20 cellular contexts compared by ENCODE assay signal in the genomic region with DNA sequence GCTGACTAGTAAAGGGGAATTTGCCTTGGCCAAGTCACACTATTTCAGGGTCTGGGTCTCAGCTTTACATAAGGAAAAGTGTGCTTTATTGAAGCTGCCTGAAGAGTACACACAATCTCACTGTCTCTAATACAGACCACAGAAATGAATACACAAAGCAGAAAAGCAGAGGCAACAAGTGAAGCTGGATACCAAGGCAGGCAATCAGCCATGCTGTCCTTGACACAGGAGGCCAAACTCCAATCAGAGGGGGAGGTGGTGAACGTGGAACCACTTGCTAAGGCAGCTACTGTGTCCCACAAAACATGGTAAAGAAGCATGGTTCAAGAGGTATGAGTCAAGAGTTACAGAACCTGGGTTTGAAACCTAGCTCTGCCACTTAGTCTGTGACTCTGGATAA. TPM values are rescaled to one million over a fixed set of nuclear protein-coding genes. Genes with fewer than 3 reads are reported as not detected.
DNase-seq lines count a peak whose midpoint lies in the region; ATAC-seq, FAIRE-seq and TF ChIP-seq lines count a peak whose summit lies in the region.
"Had no signal": no experiment of that assay in that cellular context is flagged by ENCODE, and none has a peak within 500 bp of the region (broad histone marks: within the 10 kb centered on the region; RNA-seq: fewer than 3 reads in every experiment).

No MANE protein-coding gene starts in this region.

- ATAC-seq in T-cell (replicated peaks in 1 of 4) (no peak), K562 (no peak), GM19035 (IDR thresholded peaks at IDR 0.05; ENCODE audit: unreplicated experiment) (no peak), left cardiac atrium (no peak)

- H4K20me1 ChIP-seq in K562 (replicated peaks; ENCODE audit: control insufficient read depth, insufficient read depth, low read length) = no peaks in the 10 kb centered on the region

- BruUV-seq in K562 (replicated peaks; lab: Mats Ljungman, UMichigan) = no TSS peak

- H3K9ac ChIP-seq in K562 (ENCODE audit: insufficient read depth in 1 of 2, low read depth in 2 of 2, low read length in 2 of 2) = peak overlapping the region in 1 of 2 experiments; percentile 31; a peak in 1 of 4 replicates

- TF ChIP-seq CTCF in K562 (IDR thresholded peaks at IDR 0.05 in 2 of 3, conservative IDR thresholded peaks at IDR 0.05 in 1 of 3; ENCODE audit: insufficient read depth in 2 of 3, low read depth in 1 of 3, low read length in 3 of 3) (no peak), ovary (IDR thresholded peaks at IDR 0.05) (no peak)

- no peaks in the 10 kb centered on the region for H3K27me3 ChIP-seq in K562 (ENCODE audit: control insufficient read depth in 2 of 2, insufficient read depth in 2 of 2, low read length in 2 of 2)
- no peaks in the 10 kb centered on the region for H3K27me3 ChIP-seq in ovary

- no peaks in the 10 kb centered on the region for H3K79me2 ChIP-seq in K562 (ENCODE audit: control insufficient read depth, insufficient read depth, low read length)

- TF ChIP-seq RAD21 in K562 (CRISPR knock-in tag; conservative IDR thresholded peaks at IDR 0.05 in 1 of 2, IDR thresholded peaks at IDR 0.05 in 1 of 2) = no peak

- peak overlapping the region; percentile 89 for H3K27ac Mint-ChIP-seq in activated CD4-positive, alpha-beta memory T cell treated with anti-CD3 and anti-CD28 coated beads for 36 hours
- no peak overlapping the region for H3K27ac Mint-ChIP-seq in activated CD4-positive, alpha-beta memory T cell treated with anti-CD3 and anti-CD28 coated beads, Interleukin-2, amount 10 ng/mL, durations not matched to agents 7 days and 5 days
- H3K27ac Mint-ChIP-seq in T-cell = peak overlapping the region; percentile 0 to 67

- peaks cover 48 to 56% of the 10 kb centered on the region in 2 experiments for H3K4me1 ChIP-seq in K562 (replicated peaks in 1 of 2; ENCODE audit: control insufficient read depth in 2 of 2, insufficient read depth in 2 of 2, low read length in 2 of 2)
- H3K4me1 ChIP-seq in ovary (ENCODE audit: insufficient read depth) = no peaks in the 10 kb centered on the region

- CTCF ChIA-PET in activated CD4-positive, alpha-beta memory T cell treated with anti-CD3 and anti-CD28 coated beads for 36 hours (lab: Charles Lee) = interaction anchor here (0.8 to 4.8 kb wide), 7 partner anchors 9 to 82 kb away, joined by 3 to 21 read pairs (median 4); partner anchors contain the start of genes BYSL and MED20
- CTCF ChIA-PET in activated CD4-positive, alpha-beta memory T cell treated with anti-CD3 and anti-CD28 coated beads, Interleukin-2, amount 10 ng/mL, durations not matched to agents 7 days and 5 days (lab: Charles Lee) = interaction anchor here (0.8 to 2.3 kb wide), 3 partner anchors 25 to 80 kb away, joined by 4 to 8 read pairs (median 4); partner anchors contain the start of genes BYSL and MED20
- CTCF ChIA-PET in T-cell (lab: Charles Lee) (interaction anchor here (0.5 to 1.1 kb wide), 3 partner anchors 24 to 71 kb away, joined by 3 to 4 read pairs (median 3); no protein-coding TSS in a partner anchor), K562 (lab: Yijun Ruan, JAX; ENCODE audit: low intra/inter-chr PET ratio) (no interaction called here)

- intact Hi-C loops in activated CD4-positive, alpha-beta memory T cell treated with anti-CD3 and anti-CD28 coated beads for 36 hours (cut with micrococcal nuclease) = no loop called here
- intact Hi-C loops in K562 (cut with micrococcal nuclease) = no loop called here
- intact Hi-C loops in ovary (cut with DNase I) = no loop called here
- intact Hi-C loops in left cardiac atrium (cut with DNase I) = no loop called here

- FAIRE-seq in K562 (lab: Jason Lieb, UNC) = no peak
- FAIRE-seq: A204.1 had no signal

- H3K27me3 Mint-ChIP-seq in activated CD4-positive, alpha-beta memory T cell treated with anti-CD3 and anti-CD28 coated beads for 36 hours = no peaks in the 10 kb centered on the region
- H3K27me3 Mint-ChIP-seq in activated CD4-positive, alpha-beta memory T cell treated with anti-CD3 and anti-CD28 coated beads, Interleukin-2, amount 10 ng/mL, durations not matched to agents 7 days and 5 days = no peaks in the 10 kb centered on the region
- no peaks in the 10 kb centered on the region for H3K27me3 Mint-ChIP-seq in T-cell

- H3K27ac ChIP-seq in K562 (ENCODE audit: extremely low read depth, low read depth, low read length) = peak overlapping the region; percentile 48
- no peak overlapping the region for H3K27ac ChIP-seq in ovary
- H3K27ac ChIP-seq: C4-2B had no signal

- peak overlapping the region; percentile 24 for H2AFZ ChIP-seq in K562 (ENCODE audit: low read depth, low read length)

- H3K4me3 ChIP-seq in K562 (no peak overlapping the region), ovary (no peak overlapping the region)

- no peaks in the 10 kb centered on the region for H3K36me3 ChIP-seq in K562 (ENCODE audit: control insufficient read depth, insufficient read depth, low read length)
- no peaks in the 10 kb centered on the region for H3K36me3 ChIP-seq in ovary

- no peaks in the 10 kb centered on the region for H3K9me1 ChIP-seq in K562 (ENCODE audit: control insufficient read depth, insufficient read depth, low read length)

- H3K36me3 Mint-ChIP-seq in activated CD4-positive, alpha-beta memory T cell treated with anti-CD3 and anti-CD28 coated beads for 36 hours = peaks cover 23% of the 10 kb centered on the region
- H3K36me3 Mint-ChIP-seq in activated CD4-positive, alpha-beta memory T cell treated with anti-CD3 and anti-CD28 coated beads, Interleukin-2, amount 10 ng/mL, durations not matched to agents 7 days and 5 days (ENCODE audit: low read depth) = peaks cover 23% of the 10 kb centered on the region
- H3K36me3 Mint-ChIP-seq in T-cell = peaks cover 30% of the 10 kb centered on the region

- WGBS in K562 (ENCODE audit: insufficient coverage, low coverage, missing lambda C conversion rate) = 15% methylated on average over 1 of the region's 1 CpG
- 10 to 33% (median 14%) methylated on average over 1 of the region's 1 CpG for WGBS in ovary, 3 donors

- TF ChIP-seq EP300 in K562 (IDR thresholded peaks at IDR 0.05; ENCODE audit: low read length) (no peak), ovary (IDR thresholded peaks at IDR 0.05) (no peak)

- no peak overlapping the region for H3K4me2 ChIP-seq in K562 (ENCODE audit: insufficient read depth, low read length)

- TF ChIP-seq POLR2A in K562 (conservative IDR thresholded peaks at IDR 0.05) (no peak), ovary (IDR thresholded peaks at IDR 0.05) (no peak)

- no peak overlapping the region for H3K4me3 Mint-ChIP-seq in activated CD4-positive, alpha-beta memory T cell treated with anti-CD3 and anti-CD28 coated beads for 36 hours
- H3K4me3 Mint-ChIP-seq in activated CD4-positive, alpha-beta memory T cell treated with anti-CD3 and anti-CD28 coated beads, Interleukin-2, amount 10 ng/mL, durations not matched to agents 7 days and 5 days = no peak overlapping the region
- peak overlapping the region in 1 of 3 donors; percentile 35 for H3K4me3 Mint-ChIP-seq in T-cell
- H3K4me3 Mint-ChIP-seq: T-helper 2 cell treated with Interferon-gamma antibody and Interleukin-4, amounts not matched to agents 5 μg/mL and 100 μg/mL, for 36 hours had no signal

- H3K4me1 Mint-ChIP-seq in activated CD4-positive, alpha-beta memory T cell treated with anti-CD3 and anti-CD28 coated beads for 36 hours (ENCODE audit: low read depth) = peaks cover 83% of the 10 kb centered on the region
- H3K4me1 Mint-ChIP-seq in activated CD4-positive, alpha-beta memory T cell treated with anti-CD3 and anti-CD28 coated beads, Interleukin-2, amount 10 ng/mL, durations not matched to agents 7 days and 5 days = peaks cover 62% of the 10 kb centered on the region
- peaks cover 81 to 91% (median 90%) of the 10 kb centered on the region in 3 donors for H3K4me1 Mint-ChIP-seq in T-cell

- H3K9me3 ChIP-seq in K562 (replicated peaks; ENCODE audit: control insufficient read depth, insufficient read depth, low read depth, low read length) (no peaks in the 10 kb centered on the region), ovary (no peaks in the 10 kb centered on the region)

- in situ Hi-C loops in K562 (cut with MboI) = no loop called here

- DNase-seq in activated CD4-positive, alpha-beta memory T cell treated with anti-CD3 and anti-CD28 coated beads for 36 hours = peak; percentile 46
- DNase-seq in activated CD4-positive, alpha-beta memory T cell treated with anti-CD3 and anti-CD28 coated beads, Interleukin-2, amount 10 ng/mL, durations not matched to agents 7 days and 5 days = no peak
- DNase-seq in T-cell (no peak), K562 (ENCODE audit: extremely low read depth in 1 of 4, low spot score in 3 of 4) (no peak), ovary (no peak), left cardiac atrium (no peak)
- peak; percentile 37 for DNase-seq in stimulated activated CD8-positive, alpha-beta memory T cell treated with anti-CD3 and anti-CD28 coated beads, Interleukin-4, amount 100 ng/mL, for 48 hours
- DNase-seq: activated CD4-positive, CD25-positive, alpha-beta regulatory T cell; anterior cingulate cortex; central memory CD4-positive, alpha-beta T cell; DMS53; effector CD8-positive, alpha-beta T cell; glutamatergic neuron; NCI-H1417 treated with DMSO at 0.1 percent for 48 hours; NCI-H82; stimulated activated CD4-positive, alpha-beta T cell treated with anti-CD3 and anti-CD28 coated beads, Interleukin-4, amount 100 ng/mL, for 4 hours had no signal

- H3K9me3 Mint-ChIP-seq in activated CD4-positive, alpha-beta memory T cell treated with anti-CD3 and anti-CD28 coated beads for 36 hours = peaks cover 9% of the 10 kb centered on the region
- H3K9me3 Mint-ChIP-seq in activated CD4-positive, alpha-beta memory T cell treated with anti-CD3 and anti-CD28 coated beads, Interleukin-2, amount 10 ng/mL, durations not matched to agents 7 days and 5 days = peaks cover 4% of the 10 kb centered on the region
- H3K9me3 Mint-ChIP-seq in T-cell = no peaks in the 10 kb centered on the region

- POLR2A ChIA-PET in activated CD4-positive, alpha-beta memory T cell treated with anti-CD3 and anti-CD28 coated beads for 36 hours (lab: Charles Lee) = interaction anchor here (0.9 to 2.3 kb wide), 5 partner anchors 13 to 78 kb away, joined by 3 to 11 read pairs (median 5); no protein-coding TSS in a partner anchor
- POLR2A ChIA-PET in activated CD4-positive, alpha-beta memory T cell treated with anti-CD3 and anti-CD28 coated beads, Interleukin-2, amount 10 ng/mL, durations not matched to agents 7 days and 5 days (lab: Charles Lee) = interaction anchor here (0.7 to 2.1 kb wide), 8 partner anchors 13 to 125 kb away, joined by 3 to 5 read pairs (median 4); partner anchors contain the start of genes BYSL and MED20
- POLR2A ChIA-PET in T-cell (lab: Charles Lee) (interaction anchor here in 1 of 2 donors (0.6 kb wide), 1 partner anchor 21 kb away, joined by 3 read pairs; no protein-coding TSS in a partner anchor), K562 (lab: Yijun Ruan, JAX) (interaction anchor here (1.1 to 1.4 kb wide), 4 partner anchors 10 to 65 kb away, joined by 3 to 7 read pairs (median 3); no protein-coding TSS in a partner anchor)

RNA-seq across cellular contexts. Expression of gene CCND3, which starts 21.8 kb away (rescaled TPM):
- total RNA-seq in activated CD4-positive, alpha-beta memory T cell treated with anti-CD3 and anti-CD28 coated beads for 36 hours = 100 to 1,000 TPM; 570 to 573 TPM
- total RNA-seq in activated CD4-positive, alpha-beta memory T cell treated with anti-CD3 and anti-CD28 coated beads, Interleukin-2, amount 10 ng/mL, durations not matched to agents 7 days and 5 days = 100 to 1,000 TPM; 456 to 464 TPM
- total RNA-seq in T-cell = 100 to 1,000 TPM; 265 to 532 (median 284) TPM
- 88.0 and 191 TPM in 2 replicates for total RNA-seq in K562 (2011; cell fraction: chromatin; rRNA removed; ENCODE audit: low replicate concordance)
- 181 and 188 TPM in 2 replicates for total RNA-seq in K562 (2011; cell fraction: nucleolus; rRNA removed)
- 138 and 178 TPM in 2 replicates for total RNA-seq in K562 (2011; cell fraction: nucleoplasm; rRNA removed)
- total RNA-seq in K562 (2014; rRNA removed) = 112 and 148 TPM in 2 replicates
- 57.5 and 65.7 TPM in 2 replicates for total RNA-seq in K562 (2014; rRNA removed; fragmentation: Illumina TruSeq; extraction: Trizol)
- total RNA-seq in K562 (2015; rRNA removed; fragmentation: Illumina TruSeq; extraction: Trizol) = 75.3 and 75.4 TPM in 2 replicates
- total RNA-seq in K562 (2021) = 196 and 204 TPM in 2 replicates
- 97.4 and 119 TPM in 2 replicates for polyA plus RNA-seq in K562 (2011; rRNA removed)
- 157 and 318 TPM in 2 replicates for polyA plus RNA-seq in K562 (2011; cell fraction: cytosol; rRNA removed)
- polyA plus RNA-seq in K562 (2011; cell fraction: nucleus; rRNA removed) = 168 and 256 TPM in 2 replicates
- polyA plus RNA-seq in K562 (2012) = 157 and 244 TPM in 2 replicates
- 111 and 139 TPM in 2 replicates for polyA plus RNA-seq in K562 (2014; fragmentation: Illumina TruSeq; extraction: Trizol)
- 10 to 100 TPM; 21.5 to 24.7 TPM for polyA plus RNA-seq in K562 (2014; fragmentation: Nextera tagmentation; extraction: Ambion mirVana)
- polyA plus RNA-seq in K562 (2014; rRNA removed) = 124 and 127 TPM in 2 replicates
- polyA minus RNA-seq in K562 (2011; rRNA and poly(A)+ RNA removed) = 47.7 and 77.9 TPM in 2 replicates
- 109 and 120 TPM in 2 replicates for polyA minus RNA-seq in K562 (2011; cell fraction: cytosol; rRNA and poly(A)+ RNA removed)
- 103 and 115 TPM in 2 replicates for polyA minus RNA-seq in K562 (2011; cell fraction: nucleus; rRNA and poly(A)+ RNA removed)
- total RNA-seq in ovary = 100 to 1,000 TPM in 1 of 7 donors, 10 to 100 TPM in 6; 22.7 to 217 (median 58.4) TPM
- polyA plus RNA-seq in ovary = 10 to 100 TPM; 23.9 to 52.8 TPM
- total RNA-seq in left cardiac atrium = 10 to 100 TPM; 60.1 to 62.4 TPM

RNA-seq across cellular contexts. Expression of gene BYSL, which starts 42.1 kb away (rescaled TPM):
- 10 to 100 TPM; 46.6 to 51.0 TPM for total RNA-seq in activated CD4-positive, alpha-beta memory T cell treated with anti-CD3 and anti-CD28 coated beads for 36 hours
- 10 to 100 TPM; 23.9 to 24.8 TPM for total RNA-seq in activated CD4-positive, alpha-beta memory T cell treated with anti-CD3 and anti-CD28 coated beads, Interleukin-2, amount 10 ng/mL, durations not matched to agents 7 days and 5 days
- 10 to 100 TPM in 3 of 5 donors, 1 to 10 TPM in 2; 3.5 to 20.5 (median 15.0) TPM for total RNA-seq in T-cell
- total RNA-seq in K562 (2011; cell fraction: chromatin; rRNA removed; ENCODE audit: low replicate concordance) = 24.3 and 66.7 TPM in 2 replicates
- 56.6 and 60.5 TPM in 2 replicates for total RNA-seq in K562 (2011; cell fraction: nucleolus; rRNA removed)
- 38.7 and 41.2 TPM in 2 replicates for total RNA-seq in K562 (2011; cell fraction: nucleoplasm; rRNA removed)
- 53.4 and 65.4 TPM in 2 replicates for total RNA-seq in K562 (2014; rRNA removed)
- 28.9 and 36.2 TPM in 2 replicates for total RNA-seq in K562 (2014; rRNA removed; fragmentation: Illumina TruSeq; extraction: Trizol)
- total RNA-seq in K562 (2015; rRNA removed; fragmentation: Illumina TruSeq; extraction: Trizol) = 49.1 and 52.1 TPM in 2 replicates
- total RNA-seq in K562 (2021) = 90.6 and 92.3 TPM in 2 replicates
- polyA plus RNA-seq in K562 (2011; rRNA removed) = 70.0 and 70.2 TPM in 2 replicates
- polyA plus RNA-seq in K562 (2011; cell fraction: cytosol; rRNA removed) = 57.8 and 85.0 TPM in 2 replicates
- polyA plus RNA-seq in K562 (2011; cell fraction: nucleus; rRNA removed) = 67.9 and 100 TPM in 2 replicates
- polyA plus RNA-seq in K562 (2012) = 45.5 and 56.6 TPM in 2 replicates
- polyA plus RNA-seq in K562 (2014; fragmentation: Illumina TruSeq; extraction: Trizol) = 67.7 and 73.2 TPM in 2 replicates
- 10 to 100 TPM; 22.2 to 25.8 TPM for polyA plus RNA-seq in K562 (2014; fragmentation: Nextera tagmentation; extraction: Ambion mirVana)
- 68.2 and 90.7 TPM in 2 replicates for polyA plus RNA-seq in K562 (2014; rRNA removed)
- 38.0 and 44.7 TPM in 2 replicates for polyA minus RNA-seq in K562 (2011; rRNA and poly(A)+ RNA removed)
- polyA minus RNA-seq in K562 (2011; cell fraction: cytosol; rRNA and poly(A)+ RNA removed) = 42.5 and 53.4 TPM in 2 replicates
- 30.7 and 40.4 TPM in 2 replicates for polyA minus RNA-seq in K562 (2011; cell fraction: nucleus; rRNA and poly(A)+ RNA removed)
- 10 to 100 TPM in 5 of 7 donors, 1 to 10 TPM in 2; 4.8 to 29.2 (median 14.8) TPM for total RNA-seq in ovary
- 1 to 10 TPM; 8.5 TPM for polyA plus RNA-seq in ovary
- total RNA-seq in left cardiac atrium = 10 to 100 TPM in 1 of 2 donors, 1 to 10 TPM in 1; 8.7 to 16.5 TPM

RNA-seq across cellular contexts. Expression of gene MED20, which starts 42.4 kb away (rescaled TPM):
- 10 to 100 TPM; 18.2 to 18.3 TPM for total RNA-seq in activated CD4-positive, alpha-beta memory T cell treated with anti-CD3 and anti-CD28 coated beads for 36 hours
- 10 to 100 TPM; 21.4 to 21.9 TPM for total RNA-seq in activated CD4-positive, alpha-beta memory T cell treated with anti-CD3 and anti-CD28 coated beads, Interleukin-2, amount 10 ng/mL, durations not matched to agents 7 days and 5 days
- total RNA-seq in T-cell (10 to 100 TPM in 3 of 5 donors, 1 to 10 TPM in 2; 5.4 to 12.1 (median 11.1) TPM), K562 (2014; rRNA removed) (27.3 and 33.6 TPM in 2 replicates), K562 (2014; rRNA removed; fragmentation: Illumina TruSeq; extraction: Trizol) (44.6 and 45.7 TPM in 2 replicates), K562 (2015; rRNA removed; fragmentation: Illumina TruSeq; extraction: Trizol) (36.7 and 38.1 TPM in 2 replicates), K562 (2021) (46.0 and 46.5 TPM in 2 replicates), ovary (10 to 100 TPM in 5 of 7 donors, 1 to 10 TPM in 2; 8.4 to 20.0 (median 13.1) TPM), left cardiac atrium (10 to 100 TPM; 14.8 to 15.7 TPM)
- total RNA-seq in K562 (2011; cell fraction: chromatin; rRNA removed; ENCODE audit: low replicate concordance) = 55.3 and 68.5 TPM in 2 replicates
- total RNA-seq in K562 (2011; cell fraction: nucleolus; rRNA removed) = 42.0 and 46.7 TPM in 2 replicates
- 54.3 and 70.6 TPM in 2 replicates for total RNA-seq in K562 (2011; cell fraction: nucleoplasm; rRNA removed)
- polyA plus RNA-seq in K562 (2011; rRNA removed) (57.6 and 60.0 TPM in 2 replicates), K562 (2014; fragmentation: Illumina TruSeq; extraction: Trizol) (48.8 and 58.2 TPM in 2 replicates), K562 (2014; fragmentation: Nextera tagmentation; extraction: Ambion mirVana) (10 to 100 TPM; 63.8 to 80.9 TPM), K562 (2014; rRNA removed) (30.4 and 32.1 TPM in 2 replicates), ovary (10 to 100 TPM in 1 of 2 donors, 1 to 10 TPM in 1; 7.2 to 15.1 TPM)
- polyA plus RNA-seq in K562 (2011; cell fraction: cytosol; rRNA removed) = 61.5 and 69.9 TPM in 2 replicates
- 37.6 and 39.3 TPM in 2 replicates for polyA plus RNA-seq in K562 (2011; cell fraction: nucleus; rRNA removed)
- polyA plus RNA-seq in K562 (2012) = 30.2 and 30.4 TPM in 2 replicates
- 55.4 and 62.0 TPM in 2 replicates for polyA minus RNA-seq in K562 (2011; rRNA and poly(A)+ RNA removed)
- polyA minus RNA-seq in K562 (2011; cell fraction: cytosol; rRNA and poly(A)+ RNA removed) = 21.7 and 24.6 TPM in 2 replicates
- polyA minus RNA-seq in K562 (2011; cell fraction: nucleus; rRNA and poly(A)+ RNA removed) = 16.6 and 27.3 TPM in 2 replicates

Comparison
In these comparisons a context has a peak if more than half of its experiments do, and no peak if none do; other contexts are left out.
1. DNase-seq: peak in activated CD4-positive, alpha-beta memory T cell treated with anti-CD3 and anti-CD28 coated beads for 36 hours (single experiment) and stimulated activated CD8-positive, alpha-beta memory T cell treated with anti-CD3 and anti-CD28 coated beads, Interleukin-4, amount 100 ng/mL, for 48 hours (single experiment); none in activated CD4-positive, alpha-beta memory T cell treated with anti-CD3 and anti-CD28 coated beads, Interleukin-2, amount 10 ng/mL, durations not matched to agents 7 days and 5 days (single experiment), T-cell (0 of 34), K562 (0 of 4), ovary (0 of 5) and left cardiac atrium (single experiment).